8 cellular contexts compared by ENCODE assay signal in the genomic region with DNA sequence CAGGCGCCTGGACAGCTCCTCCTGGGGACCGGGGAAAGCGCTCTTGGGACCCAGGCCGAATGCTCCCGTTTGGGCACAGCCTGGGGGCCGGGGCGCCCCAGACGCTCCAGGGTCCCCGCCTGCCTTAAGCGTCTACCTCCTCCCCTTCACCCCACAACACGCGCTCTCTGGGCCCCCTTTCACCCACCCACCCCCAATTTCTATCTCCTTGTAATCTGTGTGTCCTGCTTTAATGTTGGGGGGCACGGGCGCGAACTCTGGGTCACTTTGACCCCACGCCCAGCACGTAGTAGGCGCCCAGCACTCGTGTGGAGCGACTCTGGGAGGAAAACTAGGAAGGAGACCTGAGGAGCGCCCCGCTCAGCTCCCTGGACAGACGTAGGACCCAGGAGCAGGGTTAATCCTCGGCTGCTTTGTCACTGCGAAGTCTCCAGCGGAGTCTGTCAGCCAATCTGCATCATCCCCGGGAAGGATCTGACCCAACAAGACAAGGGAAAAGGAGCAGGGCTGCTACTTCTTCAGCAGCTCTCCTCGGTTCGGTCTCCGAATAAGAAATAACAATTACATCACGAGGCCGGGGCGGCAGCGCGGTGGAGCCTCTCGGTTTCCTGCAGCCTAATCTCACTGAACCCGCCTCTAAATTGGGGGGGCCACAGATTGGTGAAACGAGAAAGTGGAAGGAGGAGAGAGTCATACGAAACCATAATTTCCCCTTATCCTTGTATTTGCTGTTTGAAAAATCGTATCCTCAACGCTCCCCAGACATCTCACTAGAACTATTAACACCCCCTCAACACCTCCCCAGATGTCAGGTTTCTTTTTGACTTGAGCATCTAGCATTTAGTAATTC.
DNase-seq lines count a peak whose midpoint lies in the region.

No MANE protein-coding gene starts in this region.

- H3K4me3 ChIP-seq in BLaER1 treated with 17β-estradiol and CSF1 and Interleukin-3, amounts not matched to agents 10 nM and 100 nM = peak overlapping the region; percentile 88 to 99 (median 94)
- H3K4me3 ChIP-seq in effector memory CD4-positive, alpha-beta T cell (ENCODE audit: insufficient read depth, low read depth, low read length, poor library complexity, severe bottlenecking) = peak overlapping the region; percentile 63

- DNase-seq in GOT3 (lab: John Stamatoyannopoulos, UW) (peak; percentile 47), NCI-H82 (lab: John Stamatoyannopoulos, UW) (peak; percentile 95), medulla oblongata (ENCODE audit: extremely low spot score) (peak; percentile 88), GM19240 (ENCODE audit: insufficient read length, low spot score) (no peak)
- peak; percentile 45 to 51 for DNase-seq in activated CD8-positive, alpha-beta memory T cell treated with anti-CD3 and anti-CD28 coated beads for 4 hours (ENCODE audit: low read depth in 2 of 2)
- peak; percentile 51 to 65 (median 53) for DNase-seq in effector memory CD4-positive, alpha-beta T cell
- peak in 2 of 3 donors; percentile 41 to 51 for DNase-seq in stimulated activated CD4-positive, alpha-beta T cell treated with anti-CD3 and anti-CD28 coated beads, TNF-alpha, amount 100 ng/mL, for 1 hour (ENCODE audit: low read depth in 3 of 3, low spot score in 1 of 3)

- peak overlapping the region; percentile 96 to 100 (median 98) for H3K27ac ChIP-seq in BLaER1 treated with 17β-estradiol and CSF1 and Interleukin-3, amounts not matched to agents 10 nM and 100 nM
- peak overlapping the region; percentile 67 for H3K27ac ChIP-seq in effector memory CD4-positive, alpha-beta T cell (ENCODE audit: insufficient read depth, low read length, poor library complexity, severe bottlenecking)

- peaks cover 0 to 39% (median 21%) of the 10 kb centered on the region in 11 experiments; a peak in 15 of 22 replicates for H4K20me1 ChIP-seq in BLaER1 treated with 17β-estradiol and CSF1 and Interleukin-3, amounts not matched to agents 10 nM and 100 nM

- H3K4me1 ChIP-seq in BLaER1 treated with 17β-estradiol and CSF1 and Interleukin-3, amounts not matched to agents 10 nM and 100 nM = peaks cover 22 to 33% (median 28%) of the 10 kb centered on the region in 10 experiments
- peaks cover 8% of the 10 kb centered on the region for H3K4me1 ChIP-seq in effector memory CD4-positive, alpha-beta T cell (ENCODE audit: control insufficient read depth, insufficient read depth, low read length, poor library complexity, severe bottlenecking)

- H3K27me3 ChIP-seq in BLaER1 treated with 17β-estradiol and CSF1 and Interleukin-3, amounts not matched to agents 10 nM and 100 nM = no peaks in the 10 kb centered on the region
- H3K27me3 ChIP-seq in effector memory CD4-positive, alpha-beta T cell (replicated peaks; ENCODE audit: control insufficient read depth, insufficient read depth, low read length, poor library complexity, severe bottlenecking) = peaks cover 8% of the 10 kb centered on the region

- H3K4me2 ChIP-seq in BLaER1 treated with 17β-estradiol and CSF1 and Interleukin-3, amounts not matched to agents 10 nM and 100 nM = peak overlapping the region; percentile 66 to 91 (median 80)

- H3K9me3 ChIP-seq in BLaER1 treated with 17β-estradiol and CSF1 and Interleukin-3, amounts not matched to agents 10 nM and 100 nM (replicated peaks in 1 of 11) = 0 out of 22 replicates have a peak, but pooled peaks cover 0 to 4% (median 0%) of the 10 kb centered on the region in 11 experiments
- H3K9me3 ChIP-seq in effector memory CD4-positive, alpha-beta T cell (ENCODE audit: control insufficient read depth, low read length) = no peaks in the 10 kb centered on the region

- H3K9ac ChIP-seq in BLaER1 treated with 17β-estradiol and CSF1 and Interleukin-3, amounts not matched to agents 10 nM and 100 nM = peak overlapping the region; percentile 98 to 100 (median 99)

- peaks cover 0 to 4% (median 0%) of the 10 kb centered on the region in 11 experiments; a peak in 2 of 22 replicates for H3K36me3 ChIP-seq in BLaER1 treated with 17β-estradiol and CSF1 and Interleukin-3, amounts not matched to agents 10 nM and 100 nM
- no peaks in the 10 kb centered on the region for H3K36me3 ChIP-seq in effector memory CD4-positive, alpha-beta T cell (ENCODE audit: control insufficient read depth, insufficient read depth, low read length)
